In genomic region chr12:27064397-27065342, GRCh38 we compare ENCODE assay signal across 11 cellular contexts. TPM values are rescaled to one million over a fixed set of nuclear protein-coding genes. Genes with fewer than 3 reads are reported as not detected.
DNase-seq lines count a peak whose midpoint lies in the region; ATAC-seq and TF ChIP-seq lines count a peak whose summit lies in the region.
"Had no signal": no experiment of that assay in that cellular context is flagged by ENCODE, and none has a peak within 500 bp of the region (broad histone marks: within the 10 kb centered on the region; RNA-seq: fewer than 3 reads in every experiment).

No MANE protein-coding gene starts in this region.

- DNase-seq in CD14-positive monocyte (ENCODE audit: low spot score) (no peak), NOMO-1 (lab: John Stamatoyannopoulos, UW; ENCODE audit: unreplicated experiment in 2 of 2) (peak; percentile 54 to 90), globus pallidus (ENCODE audit: low spot score) (no peak), H7 (no peak), NCI-H748 (lab: John Stamatoyannopoulos, UW; ENCODE audit: unreplicated experiment) (no peak)
- DNase-seq in NK-92 treated with Interleukin-12 subunit alpha and Interleukin-12 subunit beta, amount 100 ng/mL, for 24 hours (lab: John Stamatoyannopoulos, UW) = no peak
- DNase-seq: central memory CD4-positive, alpha-beta T cell had no signal

- H3K4me3 ChIP-seq in H7 (ENCODE audit: insufficient read depth, low read depth, low read length) = no peak overlapping the region
- H3K4me3 ChIP-seq: A549 had no signal

- H3K4me1 Mint-ChIP-seq in CD14-positive monocyte = peaks cover 15% of the 10 kb centered on the region

- no peaks in the 10 kb centered on the region for H3K27me3 ChIP-seq in H7 (ENCODE audit: control insufficient read depth, insufficient read depth, low read length)

- no peak for TF ChIP-seq CTCF in CD14-positive monocyte (IDR thresholded peaks at IDR 0.05)

- no peaks in the 10 kb centered on the region for H3K36me3 ChIP-seq in H7 (replicated peaks; ENCODE audit: control insufficient read depth, insufficient read depth, low read length)

- no peak overlapping the region for H3K4me3 Mint-ChIP-seq in CD14-positive monocyte

- H3K36me3 Mint-ChIP-seq in CD14-positive monocyte = peaks cover 2 to 6% of the 10 kb centered on the region in 2 donors

- H3K27me3 Mint-ChIP-seq in CD14-positive monocyte (ENCODE audit: low read depth in 3 of 3) = peaks cover 0 to 7% (median 0%) of the 10 kb centered on the region in 3 donors

- peaks cover 12 to 33% (median 14%) of the 10 kb centered on the region in 7 donors for H3K9me3 Mint-ChIP-seq in CD14-positive monocyte

- ATAC-seq in GM19397 (IDR thresholded peaks at IDR 0.05; ENCODE audit: unreplicated experiment) (peak; percentile 90), HG02981 (IDR thresholded peaks at IDR 0.05; ENCODE audit: unreplicated experiment) (peak; percentile 96)
- ATAC-seq: A549 had no signal

- intact Hi-C loops in CD14-positive monocyte (cut with micrococcal nuclease) = no loop called here

- peak overlapping the region; percentile 70 to 91 (median 87) for H3K27ac Mint-ChIP-seq in CD14-positive monocyte

RNA-seq across cellular contexts. Expression of gene C12orf71, which starts 17.7 kb away (rescaled TPM):
- polyA plus RNA-seq in CD14-positive monocyte = not detected
- total RNA-seq in H7 (2014; rRNA removed; shearing (Covaris generic)) = not detected in 2 replicates
- total RNA-seq: temporal lobe had no signal
- polyA plus RNA-seq: A549 had no signal

RNA-seq across cellular contexts. Expression of gene MED21, which starts 42.3 kb away (rescaled TPM):
- polyA plus RNA-seq in CD14-positive monocyte = 10 to 100 TPM; 11.0 to 11.2 TPM
- 35.2 and 43.2 TPM in 2 replicates for total RNA-seq in H7 (2014; rRNA removed; shearing (Covaris generic))

RNA-seq across cellular contexts. Expression of gene TM7SF3, which starts 50.5 kb away (rescaled TPM):
- polyA plus RNA-seq in CD14-positive monocyte = 10 to 100 TPM; 71.7 to 85.9 TPM
- total RNA-seq in H7 (2014; rRNA removed; shearing (Covaris generic)) = 44.7 and 56.3 TPM in 2 replicates

Comparison
In these comparisons a context has a peak if more than half of its experiments do, and no peak if none do; other contexts are left out.
1. DNase-seq: peak in NOMO-1 (2 of 2); none in CD14-positive monocyte (single experiment), NK-92 treated with Interleukin-12 subunit alpha and Interleukin-12 subunit beta, amount 100 ng/mL, for 24 hours (single experiment), globus pallidus (single experiment), H7 (single experiment) and NCI-H748 (single experiment).